9 cellular contexts compared by ENCODE assay signal in genomic region chr12:54352891-54353874, GRCh38. TPM values are rescaled to one million over a fixed set of nuclear protein-coding genes. Genes with fewer than 3 reads are reported as not detected.
A peak's percentile ranks its signal among the peaks of the same experiment; 100 is the strongest.
DNase-seq lines count a peak whose midpoint lies in the region; ATAC-seq and TF ChIP-seq lines count a peak whose summit lies in the region.
"Had no signal": no experiment of that assay in that cellular context is flagged by ENCODE, and none has a peak within 500 bp of the region (broad histone marks: within the 10 kb centered on the region; RNA-seq: fewer than 3 reads in every experiment).

No MANE protein-coding gene starts in this region.

- H3K27me3 Mint-ChIP-seq in CD4-positive, alpha-beta T cell = no peaks in the 10 kb centered on the region
- peaks cover 3% of the 10 kb centered on the region for H3K27me3 Mint-ChIP-seq in nephron progenitor cell (ENCODE audit: low read depth, poor library complexity)

- H3K36me3 Mint-ChIP-seq in CD4-positive, alpha-beta T cell (ENCODE audit: low read depth) = peaks cover 43% of the 10 kb centered on the region
- H3K36me3 Mint-ChIP-seq in nephron progenitor cell (ENCODE audit: low read depth) = peaks cover 18% of the 10 kb centered on the region

- no peak for DNase-seq in CD4-positive, alpha-beta T cell
- DNase-seq in NCI-H2196 treated with DMSO at 0.1 percent for 48 hours (lab: John Stamatoyannopoulos, UW; ENCODE audit: unreplicated experiment) (peak; percentile 38), nephron progenitor cell (peak; percentile 61), ureter (ENCODE audit: low spot score) (no peak), cerebellum (ENCODE audit: low spot score) (no peak)
- DNase-seq in activated CD4-positive, CD25-positive, alpha-beta regulatory T cell treated with anti-CD3 and anti-CD28 coated beads, Interleukin-2, amount 50 U/mL, for 72 hours = no peak
- DNase-seq in stimulated activated CD4-positive, alpha-beta T cell treated with anti-CD3 and anti-CD28 coated beads, Interleukin-4, amount 100 ng/mL, for 1 hour = no peak

- 31 to 36% methylated on average over 1 of the region's 1 CpG for WGBS in esophagus, 2 donors

- peaks cover 7 to 11% of the 10 kb centered on the region in 2 donors for H3K36me3 ChIP-seq in esophagus (ENCODE audit: control insufficient read depth in 2 of 2, insufficient read depth in 2 of 2, low read length in 1 of 2)

- CTCF ChIA-PET in CD4-positive, alpha-beta T cell (lab: Charles Lee) = interaction anchor here (0.9 to 1.7 kb wide), 7 partner anchors 16 to 137 kb away, joined by 3 to 6 read pairs (median 3); partner anchors contain the start of gene ZNF385A

- intact Hi-C loops in CD4-positive, alpha-beta T cell (cut with DNase I, micrococcal nuclease) = no loop called here

- H3K9me3 Mint-ChIP-seq in CD4-positive, alpha-beta T cell = no peaks in the 10 kb centered on the region
- no peaks in the 10 kb centered on the region for H3K9me3 Mint-ChIP-seq in nephron progenitor cell

- peaks cover 18% of the 10 kb centered on the region for H3K4me1 Mint-ChIP-seq in CD4-positive, alpha-beta T cell (ENCODE audit: low read depth)
- H3K4me1 Mint-ChIP-seq in nephron progenitor cell = peaks cover 1% of the 10 kb centered on the region

- TF ChIP-seq CTCF in CD4-positive, alpha-beta T cell (IDR thresholded peaks at IDR 0.05) = no peak
- TF ChIP-seq CTCF in nephron progenitor cell (IDR thresholded peaks at IDR 0.05) = no peak

- peaks cover 0 to 3% of the 10 kb centered on the region in 2 donors for H3K4me1 ChIP-seq in esophagus (ENCODE audit: control insufficient read depth in 2 of 2, insufficient read depth in 2 of 2, low read length in 1 of 2)

- H3K27ac Mint-ChIP-seq in CD4-positive, alpha-beta T cell = peak overlapping the region; percentile 84
- H3K27ac Mint-ChIP-seq in nephron progenitor cell = peak overlapping the region; percentile 99

- H3K9me3 ChIP-seq in CD4-positive, alpha-beta T cell (ENCODE audit: control insufficient read depth, low read length) = no peaks in the 10 kb centered on the region
- H3K9me3 ChIP-seq in esophagus (ENCODE audit: control insufficient read depth in 2 of 2, insufficient read depth in 1 of 2, low read depth in 1 of 2, low read length in 1 of 2) = no peaks in the 10 kb centered on the region

- H3K27ac ChIP-seq in CD4-positive, alpha-beta T cell (ENCODE audit: low read depth, low read length) = no peak overlapping the region
- H3K27ac ChIP-seq in esophagus (ENCODE audit: low read depth in 2 of 2, low read length in 1 of 2) = peak overlapping the region; percentile 32 to 63

- POLR2A ChIA-PET in CD4-positive, alpha-beta T cell (lab: Charles Lee) = interaction anchor here (0.6 to 1.6 kb wide), 9 partner anchors 8 to 102 kb away, joined by 3 to 6 read pairs (median 4); partner anchors contain the start of genes CBX5, COPZ1 and HNRNPA1

- no peak overlapping the region for H3K4me3 ChIP-seq in esophagus (ENCODE audit: low read depth in 1 of 2, low read length in 2 of 2)

- H3K4me3 Mint-ChIP-seq in CD4-positive, alpha-beta T cell = peak overlapping the region; percentile 86
- peak overlapping the region; percentile 80 for H3K4me3 Mint-ChIP-seq in nephron progenitor cell

- no peak for ATAC-seq in CD4-positive, alpha-beta T cell (ENCODE audit: poor library complexity)

- no peaks in the 10 kb centered on the region for H3K27me3 ChIP-seq in CD4-positive, alpha-beta T cell (ENCODE audit: control insufficient read depth, insufficient read depth, low read length)
- no peaks in the 10 kb centered on the region for H3K27me3 ChIP-seq in esophagus (ENCODE audit: control insufficient read depth in 1 of 2, insufficient read depth in 2 of 2, low read length in 2 of 2)

RNA-seq across cellular contexts. Expression of gene GPR84, which starts 11.1 kb away (rescaled TPM):
- under 1 TPM; 0.27 to 0.53 TPM for total RNA-seq in CD4-positive, alpha-beta T cell
- under 1 TPM; 0.29 TPM for polyA plus RNA-seq in esophagus
- total RNA-seq in ureter (0.34 TPM), cerebellum (0.36 TPM)

RNA-seq across cellular contexts. Expression of gene COPZ1, which starts 28.3 kb away (rescaled TPM):
- 10 to 100 TPM; 31.2 to 33.9 TPM for total RNA-seq in CD4-positive, alpha-beta T cell
- 10 to 100 TPM; 48.8 to 85.0 TPM for polyA plus RNA-seq in esophagus
- 116 TPM for total RNA-seq in ureter
- 52.3 TPM for total RNA-seq in cerebellum

RNA-seq across cellular contexts. Expression of gene ZNF385A, which starts 31.4 kb away (rescaled TPM):
- 1 to 10 TPM; 3.8 to 4.7 TPM for total RNA-seq in CD4-positive, alpha-beta T cell
- 10 to 100 TPM; 44.6 to 49.9 TPM for polyA plus RNA-seq in esophagus
- total RNA-seq in ureter (88.4 TPM), cerebellum (1.7 TPM)

RNA-seq across cellular contexts. Expression of gene NFE2, which starts 52.4 kb away (rescaled TPM):
- under 1 TPM in 1 of 2 experiments, not detected in 1; 0.20 TPM for total RNA-seq in CD4-positive, alpha-beta T cell
- polyA plus RNA-seq in esophagus = under 1 TPM; 0.08 to 0.09 TPM
- total RNA-seq in ureter (0.57 TPM), cerebellum (1.3 TPM)
- total RNA-seq: T-helper 1 cell treated with Interleukin-12 subunit alpha and Interleukin-12 subunit beta and Interleukin-4 antibody, amounts not matched to agents 30 ng/mL and 1 ng/mL, for 36 hours had no signal

Comparison
In these comparisons a context has a peak if more than half of its experiments do, and no peak if none do; other contexts are left out.
1. DNase-seq: peak in NCI-H2196 treated with DMSO at 0.1 percent for 48 hours (single experiment) and nephron progenitor cell (single experiment); none in CD4-positive, alpha-beta T cell (0 of 10), ureter (single experiment), activated CD4-positive, CD25-positive, alpha-beta regulatory T cell treated with anti-CD3 and anti-CD28 coated beads, Interleukin-2, amount 50 U/mL, for 72 hours (single experiment), stimulated activated CD4-positive, alpha-beta T cell treated with anti-CD3 and anti-CD28 coated beads, Interleukin-4, amount 100 ng/mL, for 1 hour (single experiment) and cerebellum (single experiment).
2. RNA of gene ZNF385A, which starts 31.4 kb away (total RNA-seq): 88.4 TPM in ureter (single experiment); 3.8 to 4.7 TPM in CD4-positive, alpha-beta T cell and 1.7 TPM in cerebellum (single experiment); every median in the first group is over 10 times any median in the second.